ENCODE assay signal across 8 cellular contexts in genomic region chr14:104977681-104978647, GRCh38. TPM values are rescaled to one million over a fixed set of nuclear protein-coding genes. Genes with fewer than 3 reads are reported as not detected.
DNase-seq lines count a peak whose midpoint lies in the region; ATAC-seq and TF ChIP-seq lines count a peak whose summit lies in the region.

AHNAK2 (minus strand) TSS chr14:104978374; CDS start chr14:104978237, 137 bp downstream.

- intact Hi-C loops in lower leg skin (cut with DNase I; ENCODE audit: low total_unique reads), result loop anchor here (2.0 kb wide), 1 partner anchor 67 kb away; no protein-coding TSS in a partner anchor

- peak; percentile 83 for DNase-seq in GM10266 (ENCODE audit: extremely low spot score)
- peak; percentile 63 for DNase-seq in NCI-H2196 (lab: John Stamatoyannopoulos, UW; ENCODE audit: unreplicated experiment)
- peak; percentile 60 for DNase-seq in activated CD4-positive, CD25-positive, alpha-beta regulatory T cell treated with anti-CD3 and anti-CD28 coated beads, Interleukin-2, amount 50 U/mL, for 72 hours
- DNase-seq in effector CD8-positive, alpha-beta T cell (lab: John Stamatoyannopoulos, UW), result peak; percentile 19
- peak in 1 of 2 donors; percentile 92 for DNase-seq in lower leg skin (ENCODE audit: low spot score in 2 of 2)
- peak in 2 of 3 experiments; percentile 30 to 62 for DNase-seq in stimulated activated CD4-positive, alpha-beta T cell treated with anti-CD3 and anti-CD28 coated beads, TNF-alpha, amount 100 ng/mL, for 24 hours (ENCODE audit: low read depth in 3 of 3)

- TF ChIP-seq CTCF in GM10266 (IDR thresholded peaks at IDR 0.05; ENCODE audit: control insufficient read depth, insufficient read depth, low read depth, missing control alignments), result no peak
- no peak for TF ChIP-seq CTCF in lower leg skin (IDR thresholded peaks at IDR 0.05)

- no peak for TF ChIP-seq POLR2A in lower leg skin (IDR thresholded peaks at IDR 0.05)

- 4 to 5% methylated on average over 22 to 42 of the region's 111 CpGs for WGBS in lower leg skin, 2 donors

- no peak for ATAC-seq in HG02852 (IDR thresholded peaks at IDR 0.05; ENCODE audit: unreplicated experiment)
- ATAC-seq in GM21381 (IDR thresholded peaks at IDR 0.05; ENCODE audit: unreplicated experiment), result no peak

- H3K4me3 ChIP-seq in lower leg skin (ENCODE audit: low read depth, poor library complexity, severe bottlenecking), result peak within 1 kb of the TSS; percentile 30

RNA-seq across cellular contexts. Expression of gene AHNAK2, which starts in this region (rescaled TPM):
- 100 to 1,000 TPM; 671 to 950 (median 756) TPM for total RNA-seq in lower leg skin
